19 cellular contexts compared by ENCODE assay signal in genomic region chr18:37397814-37398213, GRCh38.
"Had no signal": no experiment of that assay in that cellular context is flagged by ENCODE, and none has a peak within 500 bp of the region (broad histone marks: within the 10 kb centered on the region; RNA-seq: fewer than 3 reads in every experiment).

No MANE protein-coding gene starts in this region.

- H3K4me1 ChIP-seq: pancreas, testis had no signal

- FAIRE-seq: pancreas had no signal

- H3K4me3 ChIP-seq: esophagus squamous epithelium, gastroesophageal sphincter, left ventricle myocardium inferior, lower lobe of right lung, pancreas, smooth muscle cell, testis, tibial nerve, upper lobe of right lung, vagina had no signal

- ATAC-seq: gastroesophageal sphincter; lower lobe of right lung; naive thymus-derived CD4-positive, alpha-beta T cell; pancreas; right cardiac atrium; stimulated activated memory B cell treated with anti-CD40 and anti-IgM and Interleukin-4, amounts not matched to agents 10 μg/mL and 1 μg/mL and 100 μg/mL, for 72 hours; stimulated activated naive CD8-positive, alpha-beta T cell treated with anti-CD3 and anti-CD28 coated beads, Interleukin-15, amount 100 ng/mL, for 72 hours; upper lobe of right lung had no signal

- H3K27ac ChIP-seq: esophagus squamous epithelium, gastroesophageal sphincter, left ventricle myocardium inferior, lower lobe of right lung, pancreas, testis, tibial nerve, upper lobe of right lung, vagina had no signal

- H3K36me3 Mint-ChIP-seq: memory B cell; naive thymus-derived CD4-positive, alpha-beta T cell; stimulated activated memory B cell treated with anti-CD40 and anti-IgM and Interleukin-4, amounts not matched to agents 10 μg/mL and 1 μg/mL and 100 μg/mL, for 72 hours had no signal

- DNase-seq: esophagus squamous epithelium; glutamatergic neuron; left ventricle myocardium inferior; lower lobe of right lung; midbrain; naive thymus-derived CD4-positive, alpha-beta T cell; right cardiac atrium; stimulated activated CD4-positive, alpha-beta T cell treated with anti-CD3 and anti-CD28 coated beads, Interleukin-4, amount 100 ng/mL, for 24 hours; stimulated activated naive CD8-positive, alpha-beta T cell treated with anti-CD3 and anti-CD28 coated beads, Interleukin-15, amount 100 ng/mL, for 72 hours; testis; upper lobe of right lung had no signal

- H3K27me3 ChIP-seq: gastroesophageal sphincter, pancreas, testis, tibial nerve, vagina had no signal

- H3K9me3 ChIP-seq: esophagus squamous epithelium, gastroesophageal sphincter, left ventricle myocardium inferior, lower lobe of right lung, pancreas, testis, tibial nerve, upper lobe of right lung, vagina had no signal

- H3K36me3 ChIP-seq: esophagus squamous epithelium, gastroesophageal sphincter, left ventricle myocardium inferior, lower lobe of right lung, pancreas, tibial nerve, upper lobe of right lung, vagina had no signal

- H3K9me3 Mint-ChIP-seq: memory B cell; naive thymus-derived CD4-positive, alpha-beta T cell; stimulated activated memory B cell treated with anti-CD40 and anti-IgM and Interleukin-4, amounts not matched to agents 10 μg/mL and 1 μg/mL and 100 μg/mL, for 72 hours; stimulated activated naive CD8-positive, alpha-beta T cell treated with anti-CD3 and anti-CD28 coated beads, Interleukin-15, amount 100 ng/mL, for 72 hours had no signal

- H3K4me3 Mint-ChIP-seq: memory B cell; naive thymus-derived CD4-positive, alpha-beta T cell; stimulated activated memory B cell treated with anti-CD40 and anti-IgM and Interleukin-4, amounts not matched to agents 10 μg/mL and 1 μg/mL and 100 μg/mL, for 72 hours; stimulated activated naive CD8-positive, alpha-beta T cell treated with anti-CD3 and anti-CD28 coated beads, Interleukin-15, amount 100 ng/mL, for 72 hours had no signal

- H3K27ac Mint-ChIP-seq: memory B cell; naive thymus-derived CD4-positive, alpha-beta T cell; progenitor cell of endocrine pancreas; stimulated activated memory B cell treated with anti-CD40 and anti-IgM and Interleukin-4, amounts not matched to agents 10 μg/mL and 1 μg/mL and 100 μg/mL, for 72 hours; stimulated activated naive CD8-positive, alpha-beta T cell treated with anti-CD3 and anti-CD28 coated beads, Interleukin-15, amount 100 ng/mL, for 72 hours had no signal

- H3K4me2 ChIP-seq: smooth muscle cell had no signal
